ENCODE assay signal across 21 cellular contexts in genomic region chr1:9520411-9520810, GRCh38.
"Had no signal": no experiment of that assay in that cellular context is flagged by ENCODE, and none has a peak within 500 bp of the region (broad histone marks: within the 10 kb centered on the region; RNA-seq: fewer than 3 reads in every experiment).

No MANE protein-coding gene starts in this region.

- H3K9me3 ChIP-seq: ascending aorta, body of pancreas, Peyer's patch had no signal

- ATAC-seq: activated T-cell treated with anti-CD3 and anti-CD28 coated beads, Interleukin-2, amount 50 U/mL, for 72 hours; body of pancreas; T-helper 17 cell had no signal

- H3K4me3 ChIP-seq: ascending aorta, body of pancreas, Peyer's patch had no signal

- H3K36me3 ChIP-seq: ascending aorta, Peyer's patch had no signal

- H3K27ac ChIP-seq: ascending aorta, body of pancreas, Peyer's patch had no signal

- DNase-seq: activated CD4-positive, alpha-beta memory T cell treated with anti-CD3 and anti-CD28 coated beads for 36 hours; activated CD4-positive, alpha-beta T cell treated with anti-CD3 and anti-CD28 coated beads, Interleukin-2, amount 10 ng/mL, durations not matched to agents 7 days and 5 days; activated CD4-positive, CD25-positive, alpha-beta regulatory T cell; activated CD8-positive, alpha-beta memory T cell treated with anti-CD3 and anti-CD28 coated beads, Interleukin-2, amount 50 U/mL, for 4 hours; activated T-cell treated with anti-CD3 and anti-CD28 coated beads, Interleukin-2, amount 50 U/mL, for 72 hours; body of pancreas; central memory CD4-positive, alpha-beta T cell; Karpas-422; MM.1S; NCI-H146; NCI-H187 treated with DMSO at 0.1 percent for 48 hours; NCI-H2081 treated with DMSO at 0.1 percent for 48 hours; NCI-H446 treated with DMSO at 0.1 percent for 48 hours; NCI-H524 treated with DMSO at 0.1 percent for 48 hours; NCI-H748 treated with DMSO at 0.1 percent for 48 hours; OCI-M1; Peyer's patch; SHP77; T-helper 17 cell; T-helper 9 cell had no signal

- H3K4me1 ChIP-seq: ascending aorta, body of pancreas, Peyer's patch had no signal

- H3K27me3 ChIP-seq: ascending aorta, body of pancreas, Peyer's patch had no signal
